1 cellular context compared by ENCODE assay signal in the genomic region with DNA sequence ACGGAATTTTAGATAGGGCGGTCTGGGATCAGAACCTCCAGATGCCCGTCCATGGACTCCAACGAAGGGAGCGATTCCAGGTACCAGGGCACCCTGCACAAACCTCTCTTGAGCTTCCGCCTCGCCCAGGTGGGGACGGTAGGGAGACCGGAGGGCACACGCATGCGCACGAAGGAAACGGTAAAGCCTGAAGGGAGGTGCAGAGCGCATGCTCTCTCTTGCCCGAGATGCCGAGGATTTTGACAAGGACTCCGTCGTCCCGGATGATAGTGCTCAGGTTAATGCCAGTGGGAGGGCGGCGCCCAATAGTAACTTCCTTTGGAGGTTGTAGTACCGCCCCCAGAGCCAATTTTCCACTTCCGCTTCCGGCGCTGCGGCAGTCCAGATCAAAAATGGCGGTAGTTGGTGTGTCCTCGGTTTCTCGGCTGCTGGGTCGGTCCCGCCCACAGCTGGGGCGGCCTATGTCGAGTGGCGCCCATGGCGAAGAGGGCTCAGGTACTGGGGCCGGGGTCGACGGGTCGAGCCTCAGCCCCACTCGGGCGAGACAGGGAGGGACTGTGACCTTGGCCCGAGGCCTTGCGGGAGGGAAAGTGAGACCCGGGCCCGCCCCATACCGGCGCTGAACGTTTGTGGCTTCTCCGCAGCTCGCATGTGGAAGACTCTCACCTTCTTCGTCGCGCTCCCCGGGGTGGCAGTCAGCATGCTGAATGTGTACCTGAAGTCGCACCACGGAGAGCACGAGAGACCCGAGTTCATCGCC.
TF ChIP-seq lines count a peak whose summit lies in the region.

COX6A1 (plus strand) TSS at position 379 of the 760 bp plus-strand sequence; CDS start at position 393, 14 bp downstream.

TF ChIP-seq in GM12878, 131 proteins besides CTCF, POLR2A, EP300 and RAD21 (continued from another document and continues in another):
- TF ChIP-seq, protein P1, sequence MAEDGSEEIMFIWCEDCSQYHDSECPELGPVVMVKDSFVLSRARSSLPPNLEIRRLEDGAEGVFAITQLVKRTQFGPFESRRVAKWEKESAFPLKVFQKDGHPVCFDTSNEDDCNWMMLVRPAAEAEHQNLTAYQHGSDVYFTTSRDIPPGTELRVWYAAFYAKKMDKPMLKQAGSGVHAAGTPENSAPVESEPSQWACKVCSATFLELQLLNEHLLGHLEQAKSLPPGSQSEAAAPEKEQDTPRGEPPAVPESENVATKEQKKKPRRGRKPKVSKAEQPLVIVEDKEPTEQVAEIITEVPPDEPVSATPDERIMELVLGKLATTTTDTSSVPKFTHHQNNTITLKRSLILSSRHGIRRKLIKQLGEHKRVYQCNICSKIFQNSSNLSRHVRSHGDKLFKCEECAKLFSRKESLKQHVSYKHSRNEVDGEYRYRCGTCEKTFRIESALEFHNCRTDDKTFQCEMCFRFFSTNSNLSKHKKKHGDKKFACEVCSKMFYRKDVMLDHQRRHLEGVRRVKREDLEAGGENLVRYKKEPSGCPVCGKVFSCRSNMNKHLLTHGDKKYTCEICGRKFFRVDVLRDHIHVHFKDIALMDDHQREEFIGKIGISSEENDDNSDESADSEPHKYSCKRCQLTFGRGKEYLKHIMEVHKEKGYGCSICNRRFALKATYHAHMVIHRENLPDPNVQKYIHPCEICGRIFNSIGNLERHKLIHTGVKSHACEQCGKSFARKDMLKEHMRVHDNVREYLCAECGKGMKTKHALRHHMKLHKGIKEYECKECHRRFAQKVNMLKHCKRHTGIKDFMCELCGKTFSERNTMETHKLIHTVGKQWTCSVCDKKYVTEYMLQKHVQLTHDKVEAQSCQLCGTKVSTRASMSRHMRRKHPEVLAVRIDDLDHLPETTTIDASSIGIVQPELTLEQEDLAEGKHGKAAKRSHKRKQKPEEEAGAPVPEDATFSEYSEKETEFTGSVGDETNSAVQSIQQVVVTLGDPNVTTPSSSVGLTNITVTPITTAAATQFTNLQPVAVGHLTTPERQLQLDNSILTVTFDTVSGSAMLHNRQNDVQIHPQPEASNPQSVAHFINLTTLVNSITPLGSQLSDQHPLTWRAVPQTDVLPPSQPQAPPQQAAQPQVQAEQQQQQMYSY (CRISPR knock-in tag; IDR thresholded peaks at IDR 0.05): no peak
- TF ChIP-seq SPI1 (IDR thresholded peaks at IDR 0.05; ENCODE audit: borderline replicate concordance, insufficient read depth, low read depth, low read length): peak; percentile 80
- TF ChIP-seq LARP7 (IDR thresholded peaks at IDR 0.05): no peak
- no peak for TF ChIP-seq RAD51 (IDR thresholded peaks at IDR 0.05)
- TF ChIP-seq, protein P2, sequence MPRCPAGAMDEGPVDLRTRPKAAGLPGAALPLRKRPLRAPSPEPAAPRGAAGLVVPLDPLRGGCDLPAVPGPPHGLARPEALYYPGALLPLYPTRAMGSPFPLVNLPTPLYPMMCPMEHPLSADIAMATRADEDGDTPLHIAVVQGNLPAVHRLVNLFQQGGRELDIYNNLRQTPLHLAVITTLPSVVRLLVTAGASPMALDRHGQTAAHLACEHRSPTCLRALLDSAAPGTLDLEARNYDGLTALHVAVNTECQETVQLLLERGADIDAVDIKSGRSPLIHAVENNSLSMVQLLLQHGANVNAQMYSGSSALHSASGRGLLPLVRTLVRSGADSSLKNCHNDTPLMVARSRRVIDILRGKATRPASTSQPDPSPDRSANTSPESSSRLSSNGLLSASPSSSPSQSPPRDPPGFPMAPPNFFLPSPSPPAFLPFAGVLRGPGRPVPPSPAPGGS (IDR thresholded peaks at IDR 0.05; ENCODE audit: borderline replicate concordance, insufficient read depth, low read depth, low read length, poor library complexity, severe bottlenecking): no peak
- 0 out of 2 replicates have a peak, but pooled peaks have one; percentile 12 for TF ChIP-seq TCF3 (IDR thresholded peaks at IDR 0.05; ENCODE audit: borderline replicate concordance, insufficient read depth, low read depth, low read length)
- TF ChIP-seq SMC3 (IDR thresholded peaks at IDR 0.05; ENCODE audit: borderline replicate concordance, low read length): no peak
- TF ChIP-seq, protein P3, sequence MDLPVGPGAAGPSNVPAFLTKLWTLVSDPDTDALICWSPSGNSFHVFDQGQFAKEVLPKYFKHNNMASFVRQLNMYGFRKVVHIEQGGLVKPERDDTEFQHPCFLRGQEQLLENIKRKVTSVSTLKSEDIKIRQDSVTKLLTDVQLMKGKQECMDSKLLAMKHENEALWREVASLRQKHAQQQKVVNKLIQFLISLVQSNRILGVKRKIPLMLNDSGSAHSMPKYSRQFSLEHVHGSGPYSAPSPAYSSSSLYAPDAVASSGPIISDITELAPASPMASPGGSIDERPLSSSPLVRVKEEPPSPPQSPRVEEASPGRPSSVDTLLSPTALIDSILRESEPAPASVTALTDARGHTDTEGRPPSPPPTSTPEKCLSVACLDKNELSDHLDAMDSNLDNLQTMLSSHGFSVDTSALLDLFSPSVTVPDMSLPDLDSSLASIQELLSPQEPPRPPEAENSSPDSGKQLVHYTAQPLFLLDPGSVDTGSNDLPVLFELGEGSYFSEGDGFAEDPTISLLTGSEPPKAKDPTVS (IDR thresholded peaks at IDR 0.05; ENCODE audit: low read depth, low read length): no peak
- TF ChIP-seq ZNF207 (IDR thresholded peaks at IDR 0.05; ENCODE audit: borderline replicate concordance): no peak
- TF ChIP-seq, protein P4, sequence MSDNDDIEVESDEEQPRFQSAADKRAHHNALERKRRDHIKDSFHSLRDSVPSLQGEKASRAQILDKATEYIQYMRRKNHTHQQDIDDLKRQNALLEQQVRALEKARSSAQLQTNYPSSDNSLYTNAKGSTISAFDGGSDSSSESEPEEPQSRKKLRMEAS (IDR thresholded peaks at IDR 0.05; ENCODE audit: low read depth, low read length): peak; percentile 50; the same call in 1 of the 2 replicates
- peak; percentile 53; the same call in 1 of the 2 replicates for TF ChIP-seq BACH1 (IDR thresholded peaks at IDR 0.05; ENCODE audit: borderline replicate concordance)
- TF ChIP-seq, protein P5, sequence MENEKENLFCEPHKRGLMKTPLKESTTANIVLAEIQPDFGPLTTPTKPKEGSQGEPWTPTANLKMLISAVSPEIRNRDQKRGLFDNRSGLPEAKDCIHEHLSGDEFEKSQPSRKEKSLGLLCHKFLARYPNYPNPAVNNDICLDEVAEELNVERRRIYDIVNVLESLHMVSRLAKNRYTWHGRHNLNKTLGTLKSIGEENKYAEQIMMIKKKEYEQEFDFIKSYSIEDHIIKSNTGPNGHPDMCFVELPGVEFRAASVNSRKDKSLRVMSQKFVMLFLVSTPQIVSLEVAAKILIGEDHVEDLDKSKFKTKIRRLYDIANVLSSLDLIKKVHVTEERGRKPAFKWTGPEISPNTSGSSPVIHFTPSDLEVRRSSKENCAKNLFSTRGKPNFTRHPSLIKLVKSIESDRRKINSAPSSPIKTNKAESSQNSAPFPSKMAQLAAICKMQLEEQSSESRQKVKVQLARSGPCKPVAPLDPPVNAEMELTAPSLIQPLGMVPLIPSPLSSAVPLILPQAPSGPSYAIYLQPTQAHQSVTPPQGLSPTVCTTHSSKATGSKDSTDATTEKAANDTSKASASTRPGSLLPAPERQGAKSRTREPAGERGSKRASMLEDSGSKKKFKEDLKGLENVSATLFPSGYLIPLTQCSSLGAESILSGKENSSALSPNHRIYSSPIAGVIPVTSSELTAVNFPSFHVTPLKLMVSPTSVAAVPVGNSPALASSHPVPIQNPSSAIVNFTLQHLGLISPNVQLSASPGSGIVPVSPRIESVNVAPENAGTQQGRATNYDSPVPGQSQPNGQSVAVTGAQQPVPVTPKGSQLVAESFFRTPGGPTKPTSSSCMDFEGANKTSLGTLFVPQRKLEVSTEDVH (IDR thresholded peaks at IDR 0.05; ENCODE audit: low read depth, partially characterized antibody): no peak
- TF ChIP-seq CBX5 (IDR thresholded peaks at IDR 0.05; ENCODE audit: low read depth): no peak
- peak; percentile 86 to 93 for TF ChIP-seq SRF (IDR thresholded peaks at IDR 0.05; ENCODE audit: low read depth in 2 of 2, low read length in 2 of 2)
- TF ChIP-seq NR2C1 (IDR thresholded peaks at IDR 0.05): peak; percentile 73
- TF ChIP-seq ZNF274 (IDR thresholded peaks at IDR 0.05; ENCODE audit: insufficient read depth, insufficient read length): no peak
- TF ChIP-seq, protein P6, sequence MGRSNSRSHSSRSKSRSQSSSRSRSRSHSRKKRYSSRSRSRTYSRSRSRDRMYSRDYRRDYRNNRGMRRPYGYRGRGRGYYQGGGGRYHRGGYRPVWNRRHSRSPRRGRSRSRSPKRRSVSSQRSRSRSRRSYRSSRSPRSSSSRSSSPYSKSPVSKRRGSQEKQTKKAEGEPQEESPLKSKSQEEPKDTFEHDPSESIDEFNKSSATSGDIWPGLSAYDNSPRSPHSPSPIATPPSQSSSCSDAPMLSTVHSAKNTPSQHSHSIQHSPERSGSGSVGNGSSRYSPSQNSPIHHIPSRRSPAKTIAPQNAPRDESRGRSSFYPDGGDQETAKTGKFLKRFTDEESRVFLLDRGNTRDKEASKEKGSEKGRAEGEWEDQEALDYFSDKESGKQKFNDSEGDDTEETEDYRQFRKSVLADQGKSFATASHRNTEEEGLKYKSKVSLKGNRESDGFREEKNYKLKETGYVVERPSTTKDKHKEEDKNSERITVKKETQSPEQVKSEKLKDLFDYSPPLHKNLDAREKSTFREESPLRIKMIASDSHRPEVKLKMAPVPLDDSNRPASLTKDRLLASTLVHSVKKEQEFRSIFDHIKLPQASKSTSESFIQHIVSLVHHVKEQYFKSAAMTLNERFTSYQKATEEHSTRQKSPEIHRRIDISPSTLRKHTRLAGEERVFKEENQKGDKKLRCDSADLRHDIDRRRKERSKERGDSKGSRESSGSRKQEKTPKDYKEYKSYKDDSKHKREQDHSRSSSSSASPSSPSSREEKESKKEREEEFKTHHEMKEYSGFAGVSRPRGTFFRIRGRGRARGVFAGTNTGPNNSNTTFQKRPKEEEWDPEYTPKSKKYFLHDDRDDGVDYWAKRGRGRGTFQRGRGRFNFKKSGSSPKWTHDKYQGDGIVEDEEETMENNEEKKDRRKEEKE (IDR thresholded peaks at IDR 0.05): no peak
- peak; percentile 76 for TF ChIP-seq MXI1 (IDR thresholded peaks at IDR 0.05; ENCODE audit: low read depth, low read length)
- no peak for TF ChIP-seq ZZZ3 (IDR thresholded peaks at IDR 0.05; ENCODE audit: control insufficient read depth, insufficient read length, low read depth)
- TF ChIP-seq CHD2 (IDR thresholded peaks at IDR 0.05; ENCODE audit: borderline replicate concordance, low read depth, low read length): no peak
- no peak for TF ChIP-seq FOXM1 (IDR thresholded peaks at IDR 0.05; ENCODE audit: low read depth, low read length)
- TF ChIP-seq CREM (IDR thresholded peaks at IDR 0.05; ENCODE audit: low read depth): no peak
- TF ChIP-seq STAT3 (IDR thresholded peaks at IDR 0.05; ENCODE audit: low read depth, low read length): no peak
- peak; percentile 97 for TF ChIP-seq YY1 (IDR thresholded peaks at IDR 0.05; ENCODE audit: low read depth, low read length)
- TF ChIP-seq ZBED1 (IDR thresholded peaks at IDR 0.05; ENCODE audit: borderline replicate concordance): no peak
- TF ChIP-seq HDGF (IDR thresholded peaks at IDR 0.05): peak; percentile 66; the same call in 1 of the 2 replicates
- TF ChIP-seq ZNF24 (IDR thresholded peaks at IDR 0.05): no peak
- TF ChIP-seq NFXL1 (IDR thresholded peaks at IDR 0.05; ENCODE audit: borderline replicate concordance): no peak
- no peak for TF ChIP-seq TCF7 (IDR thresholded peaks at IDR 0.05; ENCODE audit: borderline replicate concordance)
- TF ChIP-seq ATF3 (IDR thresholded peaks at IDR 0.05; ENCODE audit: borderline replicate concordance, extremely low read depth, low read depth, low read length): no peak
- TF ChIP-seq REST (IDR thresholded peaks at IDR 0.05; ENCODE audit: low read depth, low read length): no peak
- no peak for TF ChIP-seq MTA3 (IDR thresholded peaks at IDR 0.05; ENCODE audit: borderline replicate concordance, low read length)
- peak; percentile 14; the same call in 1 of the 2 replicates for TF ChIP-seq ATF7 (IDR thresholded peaks at IDR 0.05; ENCODE audit: low read depth)
- no peak for TF ChIP-seq HDAC2 (IDR thresholded peaks at IDR 0.05)
- TF ChIP-seq YBX1 (IDR thresholded peaks at IDR 0.05): no peak
- no peak for TF ChIP-seq RBBP5 (conservative IDR thresholded peaks at IDR 0.05)
- no peak for TF ChIP-seq JUND (IDR thresholded peaks at IDR 0.05; ENCODE audit: low read depth, low read length)
- TF ChIP-seq MLLT1 (IDR thresholded peaks at IDR 0.05): no peak; the same call in 1 of the 2 replicates
